10 cellular contexts compared by ENCODE assay signal in the genomic region with DNA sequence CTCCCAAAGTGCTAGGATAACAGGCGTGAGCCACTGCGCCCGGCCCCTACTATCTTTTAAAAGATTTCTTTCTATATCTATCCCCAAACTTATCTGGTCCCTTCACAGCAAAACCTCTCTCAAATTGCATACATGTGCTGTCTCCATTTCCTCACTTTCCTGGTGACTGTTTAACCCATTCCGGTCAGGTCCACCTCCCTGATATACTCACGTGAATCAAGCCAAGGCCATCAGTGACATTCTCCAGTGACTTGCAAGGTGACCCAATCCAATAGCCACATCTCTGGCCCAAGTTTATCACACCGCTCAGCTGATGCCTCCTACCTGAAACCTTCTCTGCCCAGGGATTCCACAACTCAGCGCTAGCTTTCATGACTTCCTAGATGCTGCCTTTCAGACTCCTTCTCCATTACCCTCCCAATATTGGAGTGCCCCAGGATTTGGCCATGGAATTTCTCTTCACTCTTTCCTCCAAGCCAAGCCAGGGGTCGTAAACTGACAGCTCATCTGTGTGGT. TPM values are rescaled to one million over a fixed set of nuclear protein-coding genes. Genes with fewer than 3 reads are reported as not detected.
A peak's percentile ranks its signal among the peaks of the same experiment; 100 is the strongest.
DNase-seq lines count a peak whose midpoint lies in the region; ATAC-seq and TF ChIP-seq lines count a peak whose summit lies in the region.
"Had no signal": no experiment of that assay in that cellular context is flagged by ENCODE, and none has a peak within 500 bp of the region (broad histone marks: within the 10 kb centered on the region; RNA-seq: fewer than 3 reads in every experiment).

No MANE protein-coding gene starts in this region.

- H3K27ac Mint-ChIP-seq in H9 = no peak overlapping the region; a peak in 1 of 7 replicates
- H3K27ac Mint-ChIP-seq in activated naive CD8-positive, alpha-beta T cell treated with anti-CD3 and anti-CD28 coated beads for 36 hours = peak overlapping the region; percentile 91
- H3K27ac Mint-ChIP-seq in mesothelial cell of epicardium = peak overlapping the region; percentile 92

- peaks cover 21% of the 10 kb centered on the region; the same call in 1 of the 2 replicates for H3K79me2 ChIP-seq in H9 (ENCODE audit: insufficient read depth, low read length)

- H3T11ph ChIP-seq in H9 (ENCODE audit: low read length) = no peak overlapping the region

- H3K4me3 Mint-ChIP-seq in H9 (peak overlapping the region; percentile 81 to 88), mesothelial cell of epicardium (peak overlapping the region; percentile 79)
- H3K4me3 Mint-ChIP-seq in activated naive CD8-positive, alpha-beta T cell treated with anti-CD3 and anti-CD28 coated beads for 36 hours = peak overlapping the region; percentile 82

- H4K8ac ChIP-seq in H9 (replicated peaks; ENCODE audit: insufficient read length, low read depth, low read length) = no peak overlapping the region

- DNase-seq in H9 (no peak), mesothelial cell of epicardium (ENCODE audit: low spot score in 2 of 2, unreplicated experiment in 2 of 2) (no peak), dermis blood vessel endothelial cell (no peak), NCI-H187 treated with DMSO at 0.1 percent for 48 hours (lab: John Stamatoyannopoulos, UW) (no peak)
- DNase-seq in activated naive CD8-positive, alpha-beta T cell treated with anti-CD3 and anti-CD28 coated beads for 36 hours = no peak
- DNase-seq: EL, NCI-H345 had no signal

- H3K36me3 Mint-ChIP-seq in H9 (ENCODE audit: insufficient read depth in 1 of 3, low read depth in 3 of 3) (peaks cover 0 to 12% (median 4%) of the 10 kb centered on the region in 3 experiments; a peak in 3 of 7 replicates), mesothelial cell of epicardium (no peaks in the 10 kb centered on the region)
- H3K36me3 Mint-ChIP-seq in activated naive CD8-positive, alpha-beta T cell treated with anti-CD3 and anti-CD28 coated beads for 36 hours = peaks cover 12% of the 10 kb centered on the region

- H2AFZ ChIP-seq in H9 (ENCODE audit: low read length) = no peak overlapping the region

- no peaks in the 10 kb centered on the region for H3K27me3 Mint-ChIP-seq in H9 (ENCODE audit: low read depth)
- no peaks in the 10 kb centered on the region for H3K27me3 Mint-ChIP-seq in activated naive CD8-positive, alpha-beta T cell treated with anti-CD3 and anti-CD28 coated beads for 36 hours
- no peaks in the 10 kb centered on the region for H3K27me3 Mint-ChIP-seq in mesothelial cell of epicardium (ENCODE audit: low read depth)

- WGBS in H9 (ENCODE audit: extremely low coverage, insufficient read length, low lambda C conversion rate) = no CpG with 5 or more reads among the region's 8 CpGs

- ATAC-seq in GM18868 (IDR thresholded peaks at IDR 0.05; ENCODE audit: unreplicated experiment) (no peak), GM19452 (IDR thresholded peaks at IDR 0.05; ENCODE audit: unreplicated experiment) (no peak)

- no peak overlapping the region for H2BK20ac ChIP-seq in H9 (ENCODE audit: low read depth, low read length, poor library complexity, severe bottlenecking)

- H3K27me3 ChIP-seq in H9 (ENCODE audit: insufficient read depth, low read length) = no peaks in the 10 kb centered on the region

- H3K9ac ChIP-seq in H9 (ENCODE audit: extremely low read depth, insufficient read length, low read length) = no peak overlapping the region

- no peak overlapping the region for H4K91ac ChIP-seq in H9 (ENCODE audit: insufficient read length, low read depth, low read length)

- no peak overlapping the region for H3K14ac ChIP-seq in H9 (ENCODE audit: insufficient read depth, low read length)

- H2BK12ac ChIP-seq in H9 (ENCODE audit: insufficient read length, low read depth, low read length) = no peak overlapping the region

- no peaks in the 10 kb centered on the region for H4K20me1 ChIP-seq in H9 (ENCODE audit: control insufficient read depth, insufficient read depth, insufficient read length)

- H3K27ac ChIP-seq in 22Rv1 (peak overlapping the region; percentile 99), H9 (ENCODE audit: insufficient read length, low read depth, low read length) (no peak overlapping the region)

- H3K9me3 ChIP-seq in H9 (ENCODE audit: control insufficient read depth, low read depth, low read length) = no peaks in the 10 kb centered on the region

- no peak overlapping the region for H3K18ac ChIP-seq in H9 (ENCODE audit: insufficient read length, low read depth, low read length)

- TF ChIP-seq CTCF in 22Rv1 (IDR thresholded peaks at IDR 0.05) (no peak), H9 (conservative IDR thresholded peaks at IDR 0.05) (no peak), mesothelial cell of epicardium (IDR thresholded peaks at IDR 0.05; ENCODE audit: unreplicated experiment) (no peak)

- H3K79me1 ChIP-seq in H9 (ENCODE audit: insufficient read depth, low read depth, low read length, poor library complexity, severe bottlenecking) = no peaks in the 10 kb centered on the region

- H3K4ac ChIP-seq in H9 (ENCODE audit: low read depth, low read length) = no peak overlapping the region

- H3K23me2 ChIP-seq in H9 (ENCODE audit: insufficient read length, low read depth, low read length, poor library complexity, severe bottlenecking) = peaks cover 12% of the 10 kb centered on the region

- no peak overlapping the region for H2BK5ac ChIP-seq in H9 (ENCODE audit: insufficient read length, low read length)

- H3K4me1 Mint-ChIP-seq in H9 = peaks cover 16 to 19% of the 10 kb centered on the region in 2 experiments
- H3K4me1 Mint-ChIP-seq in activated naive CD8-positive, alpha-beta T cell treated with anti-CD3 and anti-CD28 coated beads for 36 hours = peaks cover 44% of the 10 kb centered on the region
- peaks cover 17% of the 10 kb centered on the region for H3K4me1 Mint-ChIP-seq in mesothelial cell of epicardium

- peak overlapping the region; percentile 81 for H3K4me2 ChIP-seq in H9 (ENCODE audit: insufficient read depth, insufficient read length, low read length)

- no peak overlapping the region for H4K5ac ChIP-seq in H9 (ENCODE audit: insufficient read length, low read depth, low read length)

- no peak overlapping the region for H3K56ac ChIP-seq in H9 (ENCODE audit: insufficient read length, low read depth, low read length)

- 0 out of 2 replicates have a peak, but pooled peaks cover 3% of the 10 kb centered on the region for H3K4me1 ChIP-seq in H9 (ENCODE audit: insufficient read depth, low read length)

- no peak overlapping the region for H2AK5ac ChIP-seq in H9 (ENCODE audit: insufficient read length, low read length)

- no peak overlapping the region for H3K23ac ChIP-seq in H9 (ENCODE audit: insufficient read length, low read depth, low read length)

- no peak overlapping the region for H2BK15ac ChIP-seq in H9 (ENCODE audit: low read depth, low read length)

- H2BK120ac ChIP-seq in H9 (ENCODE audit: low read depth, low read length, poor library complexity, severe bottlenecking) = no peak overlapping the region

- H3K9me3 Mint-ChIP-seq in H9 = no peaks in the 10 kb centered on the region
- H3K9me3 Mint-ChIP-seq in activated naive CD8-positive, alpha-beta T cell treated with anti-CD3 and anti-CD28 coated beads for 36 hours = no peaks in the 10 kb centered on the region
- no peaks in the 10 kb centered on the region for H3K9me3 Mint-ChIP-seq in mesothelial cell of epicardium

RNA-seq across cellular contexts. Expression of a gene that starts 1.4 kb away (rescaled TPM):
- total RNA-seq in H9 (2021) (87.3 and 88.5 TPM in 2 replicates), mesothelial cell of epicardium (58.0 to 61.4 TPM (median 60.5 TPM) in 3 replicates), dermis blood vessel endothelial cell (30.3 and 36.3 TPM in 2 replicates)
- 10 to 100 TPM; 55.8 to 55.9 TPM for total RNA-seq in activated naive CD8-positive, alpha-beta T cell treated with anti-CD3 and anti-CD28 coated beads for 36 hours

RNA-seq across cellular contexts. Expression of a gene that starts 32.3 kb away (rescaled TPM):
- total RNA-seq in H9 (2021) = 10.0 and 14.3 TPM in 2 replicates
- 10 to 100 TPM; 13.9 to 14.0 TPM for total RNA-seq in activated naive CD8-positive, alpha-beta T cell treated with anti-CD3 and anti-CD28 coated beads for 36 hours
- total RNA-seq in mesothelial cell of epicardium = 55.9 to 69.2 TPM (median 58.9 TPM) in 3 replicates
- 74.9 and 149 TPM in 2 replicates for total RNA-seq in dermis blood vessel endothelial cell

Comparison
In these comparisons a context has a peak if more than half of its experiments do, and no peak if none do; other contexts are left out.
1. H3K27ac Mint-ChIP-seq: peak in activated naive CD8-positive, alpha-beta T cell treated with anti-CD3 and anti-CD28 coated beads for 36 hours (single experiment) and mesothelial cell of epicardium (single experiment); none in H9 (0 of 3).
2. Peak in every context shown above with its lines, with median percentiles within 50 percentile points of each other: H3K4me3 Mint-ChIP-seq.